In genomic region chr20:50562262-50562701, GRCh38 we compare ENCODE assay signal across 10 cellular contexts. TPM values are rescaled to one million over a fixed set of nuclear protein-coding genes. Genes with fewer than 3 reads are reported as not detected.
A peak's percentile ranks its signal among the peaks of the same experiment; 100 is the strongest.
DNase-seq lines count a peak whose midpoint lies in the region; ATAC-seq and TF ChIP-seq lines count a peak whose summit lies in the region.
"Had no signal": no experiment of that assay in that cellular context is flagged by ENCODE, and none has a peak within 500 bp of the region (broad histone marks: within the 10 kb centered on the region; RNA-seq: fewer than 3 reads in every experiment).

No MANE protein-coding gene starts in this region.

- DNase-seq in PC-9: no peak
- no peak for DNase-seq in fibroblast of lung (ENCODE audit: low read depth in 2 of 2)
- DNase-seq in stimulated activated effector memory CD8-positive, alpha-beta T cell treated with anti-CD3 and anti-CD28 coated beads, Interleukin-12 subunit alpha, Interleukin-12 subunit beta, amount 100 ng/mL, for 72 hours (ENCODE audit: low spot score in 2 of 2): no peak
- no peak for DNase-seq in stimulated activated CD4-positive, alpha-beta T cell treated with anti-CD3 and anti-CD28 coated beads, Interleukin-15, amount 100 ng/mL, for 24 hours
- DNase-seq in DMS 273 (lab: John Stamatoyannopoulos, UW; ENCODE audit: unreplicated experiment): no peak
- DNase-seq: cerebellar nuclear complex, NCI-H1436 had no signal

- H3K4me2 ChIP-seq in PC-9: peak overlapping the region; percentile 51; the same call in 1 of the 2 replicates
- no peak overlapping the region for H3K4me2 ChIP-seq in fibroblast of lung (ENCODE audit: extremely low read depth, insufficient read depth, low read length)

- BruUV-seq in PC-9 (replicated peaks; lab: Mats Ljungman, UMichigan): TSS peak; percentile 48

- H3K27me3 ChIP-seq in HUES64 (ENCODE audit: insufficient read depth, low read length): no peaks in the 10 kb centered on the region
- H3K27me3 ChIP-seq in PC-9 (ENCODE audit: insufficient read depth, low read depth): no peaks in the 10 kb centered on the region
- H3K27me3 ChIP-seq in fibroblast of lung (ENCODE audit: control insufficient read depth, insufficient read depth, low read length): no peaks in the 10 kb centered on the region

- peaks cover 90% of the 10 kb centered on the region for H3K4me1 Mint-ChIP-seq in stimulated activated effector memory CD8-positive, alpha-beta T cell treated with anti-CD3 and anti-CD28 coated beads, Interleukin-12 subunit alpha, Interleukin-12 subunit beta, amount 100 ng/mL, for 72 hours
- H3K4me1 Mint-ChIP-seq: WTC11 had no signal

- POLR2A ChIA-PET in PC-9 (lab: Charles Lee; ENCODE audit: unreplicated experiment): no interaction called here

- intact Hi-C loops in PC-9 (cut with micrococcal nuclease; ENCODE audit: unreplicated experiment): no loop called here

- 0 out of 2 replicates have a peak overlapping the region, but pooled peaks have one; percentile 22 for H3K27ac ChIP-seq in HUES64 (ENCODE audit: low read depth, low read length)
- H3K27ac ChIP-seq in PC-9: peak overlapping the region; percentile 85
- peak overlapping the region; percentile 81 for H3K27ac ChIP-seq in fibroblast of lung (ENCODE audit: insufficient read depth, low read length)

- peaks cover 41% of the 10 kb centered on the region for H3F3A ChIP-seq in PC-9 (ENCODE audit: insufficient read depth, low read depth)

- WGBS in HUES64: 94% methylated on average over 7 of the region's 7 CpGs

- H3K4me1 ChIP-seq in HUES64 (ENCODE audit: insufficient read depth, low read length): peaks cover 7% of the 10 kb centered on the region; the same call in 1 of the 2 replicates
- H3K4me1 ChIP-seq in PC-9 (replicated peaks; ENCODE audit: insufficient read depth): peaks cover 32% of the 10 kb centered on the region
- peaks cover 23% of the 10 kb centered on the region for H3K4me1 ChIP-seq in fibroblast of lung (ENCODE audit: control insufficient read depth, extremely low read depth, insufficient read depth, low read length)

- peaks cover 95% of the 10 kb centered on the region for H3K36me3 Mint-ChIP-seq in stimulated activated effector memory CD8-positive, alpha-beta T cell treated with anti-CD3 and anti-CD28 coated beads, Interleukin-12 subunit alpha, Interleukin-12 subunit beta, amount 100 ng/mL, for 72 hours

- H3K9me3 ChIP-seq in HUES64 (ENCODE audit: insufficient read depth, low read depth, low read length) (no peaks in the 10 kb centered on the region), PC-9 (ENCODE audit: insufficient read depth, low read depth) (no peaks in the 10 kb centered on the region), fibroblast of lung (ENCODE audit: control insufficient read depth, insufficient read depth, low read depth, low read length) (no peaks in the 10 kb centered on the region)

- ATAC-seq in stimulated activated effector memory CD8-positive, alpha-beta T cell treated with anti-CD3 and anti-CD28 coated beads, Interleukin-12 subunit alpha, Interleukin-12 subunit beta, amount 100 ng/mL, for 72 hours: no peak
- ATAC-seq in GM21529 (IDR thresholded peaks at IDR 0.05; ENCODE audit: unreplicated experiment): no peak
- ATAC-seq: WTC11 had no signal

- H2AFZ ChIP-seq in PC-9: no peak overlapping the region
- no peak overlapping the region for H2AFZ ChIP-seq in fibroblast of lung (ENCODE audit: low read length)

- H4K20me1 ChIP-seq in PC-9 (ENCODE audit: insufficient read depth) (no peaks in the 10 kb centered on the region), fibroblast of lung (ENCODE audit: control insufficient read depth, extremely low read depth, insufficient read depth, low read length) (no peaks in the 10 kb centered on the region)

- no peak overlapping the region for H3K4me3 ChIP-seq in HUES64 (ENCODE audit: low read length)
- H3K4me3 ChIP-seq in PC-9: no peak overlapping the region
- H3K4me3 ChIP-seq in fibroblast of lung (replicated peaks in 1 of 4; ENCODE audit: control extremely low read depth in 1 of 4, insufficient read depth in 1 of 4, low read depth in 3 of 4, low read length in 4 of 4): no peak overlapping the region

- H3K27ac Mint-ChIP-seq in stimulated activated effector memory CD8-positive, alpha-beta T cell treated with anti-CD3 and anti-CD28 coated beads, Interleukin-12 subunit alpha, Interleukin-12 subunit beta, amount 100 ng/mL, for 72 hours: peak overlapping the region; percentile 96

- H3K79me2 ChIP-seq in PC-9 (ENCODE audit: low read depth) (peaks cover 28% of the 10 kb centered on the region), fibroblast of lung (ENCODE audit: control insufficient read depth, insufficient read depth, low read length) (peaks cover 37% of the 10 kb centered on the region)

- CTCF ChIA-PET in PC-9 (lab: Charles Lee): no interaction called here

- H3K36me3 ChIP-seq in HUES64 (ENCODE audit: insufficient read depth, low read length) (peaks cover 33% of the 10 kb centered on the region), PC-9 (ENCODE audit: low read depth) (peaks cover 50% of the 10 kb centered on the region), fibroblast of lung (ENCODE audit: control insufficient read depth, insufficient read depth, low read length) (peaks cover 9% of the 10 kb centered on the region)

- TF ChIP-seq CTCF in PC-9 (conservative IDR thresholded peaks at IDR 0.05) (no peak), fibroblast of lung (conservative IDR thresholded peaks at IDR 0.05 in 1 of 2, IDR thresholded peaks at IDR 0.05 in 1 of 2; ENCODE audit: low read depth in 1 of 2, low read length in 2 of 2) (no peak)

- no peaks in the 10 kb centered on the region for H3K9me2 ChIP-seq in PC-9 (ENCODE audit: insufficient read depth)

- H3K9ac ChIP-seq in HUES64 (ENCODE audit: low read depth, low read length) (peak overlapping the region; percentile 27), fibroblast of lung (ENCODE audit: insufficient read depth, low read length) (no peak overlapping the region)

- H3K4me3 Mint-ChIP-seq in stimulated activated effector memory CD8-positive, alpha-beta T cell treated with anti-CD3 and anti-CD28 coated beads, Interleukin-12 subunit alpha, Interleukin-12 subunit beta, amount 100 ng/mL, for 72 hours: peak overlapping the region; percentile 75
- H3K4me3 Mint-ChIP-seq: WTC11 had no signal

- H3K9me3 Mint-ChIP-seq in stimulated activated effector memory CD8-positive, alpha-beta T cell treated with anti-CD3 and anti-CD28 coated beads, Interleukin-12 subunit alpha, Interleukin-12 subunit beta, amount 100 ng/mL, for 72 hours: no peaks in the 10 kb centered on the region
- H3K9me3 Mint-ChIP-seq: WTC11 had no signal

RNA-seq across cellular contexts. Expression of gene PTPN1, which starts 52.1 kb away (rescaled TPM):
- polyA plus RNA-seq in HUES64 (2013, experiment 1 of 2): 27.0 TPM
- 25.7 TPM for polyA plus RNA-seq in HUES64 (2013, experiment 2 of 2)
- total RNA-seq in PC-9 (2021): 46.3 and 59.8 TPM in 2 replicates
- 12.8 and 20.0 TPM in 2 replicates for total RNA-seq in fibroblast of lung
- 28.5 and 28.7 TPM in 2 replicates for polyA plus RNA-seq in fibroblast of lung
- polyA plus RNA-seq in fibroblast of lung (2012): 27.4 and 27.5 TPM in 2 replicates
- 37.8 and 39.8 TPM in 2 replicates for polyA minus RNA-seq in fibroblast of lung (ENCODE audit: low replicate concordance)

Comparison
In these comparisons a context has a peak if more than half of its experiments do, and no peak if none do; other contexts are left out.
1. H3K27ac ChIP-seq: peak in every context shown above with its lines; median percentile 85 in PC-9; 81 in fibroblast of lung; 22 in HUES64.